In the genomic region with DNA sequence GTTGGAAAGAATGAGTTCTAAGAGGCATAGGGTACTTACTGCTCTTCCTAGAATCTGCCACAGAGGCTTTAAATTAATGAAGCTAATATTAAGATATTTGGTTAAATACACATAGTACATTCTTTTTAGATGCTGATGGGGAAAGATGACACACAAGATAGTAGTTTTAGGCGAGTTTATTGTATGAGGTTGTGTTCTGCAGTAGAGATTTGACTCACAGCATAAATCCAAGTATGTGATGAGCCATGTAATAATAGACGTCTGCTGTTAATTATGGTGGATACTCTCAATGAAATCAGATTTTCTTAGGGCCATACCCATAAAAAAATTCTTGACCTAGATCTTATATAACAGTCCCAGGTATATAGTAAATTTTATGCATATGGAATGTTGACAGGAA, we compare ENCODE assay signal across 29 cellular contexts.
"Had no signal": no experiment of that assay in that cellular context is flagged by ENCODE, and none has a peak within 500 bp of the region (broad histone marks: within the 10 kb centered on the region; RNA-seq: fewer than 3 reads in every experiment).

No MANE protein-coding gene starts in this region.

- H3K9me3 ChIP-seq: adrenal gland, MG63, SJCRH30 had no signal

- DNase-seq: activated B cell treated with CpG ODN at 0.5 μM for 24 hours; activated CD4-positive, alpha-beta T cell treated with anti-CD3 and anti-CD28 coated beads for 1 hour; activated CD4-positive, alpha-beta T cell treated with anti-CD3 and anti-CD28 coated beads, Interleukin-2, amount 10 ng/mL, durations not matched to agents 24 days and 14 days; activated CD4-positive, alpha-beta T cell treated with anti-CD3 and anti-CD28 coated beads, Interleukin-2, amount 50 U/mL, for 48 hours; activated CD8-positive, alpha-beta memory T cell treated with anti-CD3 and anti-CD28 coated beads, Interleukin-2, amount 10 ng/mL, durations not matched to agents 7 days and 5 days; activated effector memory CD4-positive, alpha-beta T cell treated with anti-CD3 and anti-CD28 coated beads, Interleukin-2, amount 50 U/mL, for 16 hours; activated naive CD4-positive, alpha-beta T cell treated with Interleukin-2 at 50 U/mL for 16 hours; activated T-cell treated with anti-CD3 and anti-CD28 coated beads, Interleukin-2, amount 50 U/mL, for 4 hours; adrenal gland; anterior cingulate cortex; cerebellar nuclear complex; MG63; MV-4-11; NCI-H1092 treated with DMSO at 0.1 percent for 48 hours; NCI-H1417 treated with DMSO at 0.1 percent for 48 hours; NCI-H1694; NCI-H2029; NCI-H2107; NCI-H2171 treated with DMSO at 0.1 percent for 48 hours; NCI-H226; NCI-H526; NCI-H774; RPMI8226; SJCRH30; T-helper 2 cell; T1000 had no signal

- H3K9me3 Mint-ChIP-seq: activated B cell treated with CpG ODN at 0.5 μM for 24 hours; activated CD4-positive, alpha-beta T cell treated with anti-CD3 and anti-CD28 coated beads, Interleukin-2, amount 10 ng/mL, durations not matched to agents 24 days and 14 days; activated naive CD4-positive, alpha-beta T cell treated with anti-CD3 and anti-CD28 coated beads, Interleukin-2, amount 50 U/mL, for 72 hours; activated T-cell treated with anti-CD3 and anti-CD28 coated beads, Interleukin-2, amount 50 U/mL, for 4 hours had no signal

- H3K27me3 ChIP-seq: adrenal gland, SJCRH30 had no signal

- ATAC-seq: activated CD8-positive, alpha-beta memory T cell treated with anti-CD3 and anti-CD28 coated beads, Interleukin-2, amount 10 ng/mL, durations not matched to agents 7 days and 5 days; activated naive CD4-positive, alpha-beta T cell treated with anti-CD3 and anti-CD28 coated beads, Interleukin-2, amount 50 U/mL, for 72 hours; activated T-cell treated with anti-CD3 and anti-CD28 coated beads, Interleukin-2, amount 50 U/mL, for 4 hours; Right ventricle myocardium inferior had no signal

- H3K27ac Mint-ChIP-seq: activated B cell treated with CpG ODN at 0.5 μM for 24 hours; activated CD4-positive, alpha-beta T cell treated with anti-CD3 and anti-CD28 coated beads, Interleukin-2, amount 10 ng/mL, durations not matched to agents 24 days and 14 days; activated CD8-positive, alpha-beta memory T cell treated with anti-CD3 and anti-CD28 coated beads, Interleukin-2, amount 10 ng/mL, durations not matched to agents 7 days and 5 days; activated naive CD4-positive, alpha-beta T cell treated with anti-CD3 and anti-CD28 coated beads, Interleukin-2, amount 50 U/mL, for 72 hours had no signal

- H3K4me2 ChIP-seq: KMS-11 had no signal

- H3K27ac ChIP-seq: adrenal gland, KMS-11, SJCRH30 had no signal

- H3K4me3 ChIP-seq: adrenal gland, MG63, SJCRH30 had no signal

- H3K36me3 Mint-ChIP-seq: activated naive CD4-positive, alpha-beta T cell treated with anti-CD3 and anti-CD28 coated beads, Interleukin-2, amount 50 U/mL, for 72 hours had no signal

- H3K4me3 Mint-ChIP-seq: activated B cell treated with CpG ODN at 0.5 μM for 24 hours; activated CD4-positive, alpha-beta T cell treated with anti-CD3 and anti-CD28 coated beads, Interleukin-2, amount 10 ng/mL, durations not matched to agents 24 days and 14 days; activated CD8-positive, alpha-beta memory T cell treated with anti-CD3 and anti-CD28 coated beads, Interleukin-2, amount 10 ng/mL, durations not matched to agents 7 days and 5 days; activated T-cell treated with anti-CD3 and anti-CD28 coated beads, Interleukin-2, amount 50 U/mL, for 4 hours had no signal

- H3K36me3 ChIP-seq: adrenal gland, MG63, SJCRH30 had no signal

- H3K27me3 Mint-ChIP-seq: activated B cell treated with CpG ODN at 0.5 μM for 24 hours; activated CD8-positive, alpha-beta memory T cell treated with anti-CD3 and anti-CD28 coated beads, Interleukin-2, amount 10 ng/mL, durations not matched to agents 7 days and 5 days had no signal

- H3K9ac ChIP-seq: KMS-11 had no signal
